Comparison of ENCODE assay signal across 9 cellular contexts in the genomic region with DNA sequence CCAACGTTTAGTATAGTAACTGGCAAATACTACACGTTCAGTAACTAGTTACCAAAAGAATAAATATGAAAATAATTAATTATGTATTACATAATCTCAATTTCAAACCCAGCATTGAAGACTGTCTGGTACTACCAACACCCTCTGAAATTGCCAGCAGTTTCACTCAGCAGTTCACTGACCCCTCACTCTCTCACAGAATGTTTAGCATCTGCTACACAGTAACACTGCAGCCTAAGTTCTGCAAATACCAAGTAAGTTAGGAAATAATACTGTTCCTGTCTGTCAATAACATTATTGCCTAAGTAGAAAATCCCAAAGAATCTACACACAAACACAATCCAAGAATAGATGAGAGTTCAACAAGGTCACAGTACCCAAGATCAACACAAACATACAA. TPM values are rescaled to one million over a fixed set of nuclear protein-coding genes. Genes with fewer than 3 reads are reported as not detected.
A peak's percentile ranks its signal among the peaks of the same experiment; 100 is the strongest.
DNase-seq lines count a peak whose midpoint lies in the region; ATAC-seq, FAIRE-seq and TF ChIP-seq lines count a peak whose summit lies in the region.
"Not testable (repeated sequence)": the region's sequence is repeated elsewhere in the genome, so short reads cannot be mapped to it uniquely, and the experiment has no call there.
"Had no signal": no experiment of that assay in that cellular context is flagged by ENCODE, and none has a peak within 500 bp of the region (broad histone marks: within the 10 kb centered on the region; RNA-seq: fewer than 3 reads in every experiment).

No MANE protein-coding gene starts in this region.

- TF ChIP-seq CTCF in A549 (IDR thresholded peaks at IDR 0.05); GM12878 (IDR thresholded peaks at IDR 0.05 in 2 of 3, conservative IDR thresholded peaks at IDR 0.05 in 1 of 3; ENCODE audit: control insufficient read depth in 2 of 3, extremely low read depth in 1 of 3, insufficient read depth in 1 of 3, low read depth in 3 of 3, low read length in 3 of 3); fibroblast of mammary gland (conservative IDR thresholded peaks at IDR 0.05; ENCODE audit: control insufficient read depth, insufficient read depth, low read depth, low read length); heart left ventricle (IDR thresholded peaks at IDR 0.05); left lung (IDR thresholded peaks at IDR 0.05); psoas muscle (IDR thresholded peaks at IDR 0.05): not testable (repeated sequence)

- not testable (repeated sequence) for H2BK5ac ChIP-seq in mesenchymal stem cell (ENCODE audit: low read depth, low read length, poor library complexity, severe bottlenecking)

- BruUV-seq in GM12878 (replicated peaks; lab: Mats Ljungman, UMichigan), result not testable (repeated sequence)

- in situ Hi-C loops in GM12878 (cut with MboI), result not testable (repeated sequence)

- H3K9ac ChIP-seq in GM12878 (ENCODE audit: control insufficient read depth, insufficient read depth, low read length); mesenchymal stem cell (ENCODE audit: low read length): not testable (repeated sequence)

- peak; percentile 39 for FAIRE-seq in A549 (lab: Jason Lieb, UNC)
- peak; percentile 31 for FAIRE-seq in HTR-8/SVneo (lab: Jason Lieb, UNC)
- FAIRE-seq in GM12878 (lab: Jason Lieb, UNC), result not testable (repeated sequence)

- H3K14ac ChIP-seq in mesenchymal stem cell (ENCODE audit: low read length in 2 of 2), result not testable (repeated sequence)

- not testable (repeated sequence) for H2BK12ac ChIP-seq in mesenchymal stem cell (ENCODE audit: low read length in 2 of 2)

- not testable (repeated sequence) for H4K8ac ChIP-seq in mesenchymal stem cell (ENCODE audit: low read length)

- CTCF ChIA-PET in A549 (lab: Yijun Ruan, JAX); GM12878 (lab: Yijun Ruan, JAX): not testable (repeated sequence)

- not testable (repeated sequence) for H3K23ac ChIP-seq in mesenchymal stem cell (ENCODE audit: low read length in 2 of 2)

- intact Hi-C loops in GM12878 (cut with micrococcal nuclease; ENCODE audit: unreplicated experiment); heart left ventricle (cut with DNase I); left lung (cut with DNase I); psoas muscle (cut with DNase I): not testable (repeated sequence)

- not testable (repeated sequence) for H4K20me1 ChIP-seq in GM12878 (ENCODE audit: control insufficient read depth, insufficient read depth)

- WGBS in A549 (ENCODE audit: missing lambda C conversion rate), result no CpG with 5 or more reads among the region's 2 CpGs
- no CpG with 5 or more reads among the region's 2 CpGs for WGBS in GM12878 (ENCODE audit: insufficient coverage, insufficient replicate concordance, low lambda C conversion rate, missing lambda C conversion rate)
- WGBS in heart left ventricle, 4 donors, result no CpG with 5 or more reads among the region's 2 CpGs
- no CpG with 5 or more reads among the region's 2 CpGs for WGBS in mesenchymal stem cell
- WGBS in psoas muscle, 3 donors, result no CpG with 5 or more reads among the region's 2 CpGs

- not testable (repeated sequence) for H3K4me3 ChIP-seq in A549; GM12878; fibroblast of mammary gland (ENCODE audit: control insufficient read depth, low read depth, low read length); heart left ventricle; left lung; mesenchymal stem cell (ENCODE audit: insufficient read depth in 1 of 2, low read depth in 1 of 2, low read length in 2 of 2); psoas muscle

- H3K27me3 ChIP-seq in GM12878 (replicated peaks in 1 of 2; ENCODE audit: control insufficient read depth in 2 of 2, insufficient read depth in 2 of 2, low read length in 1 of 2); heart left ventricle; left lung; mesenchymal stem cell (ENCODE audit: control insufficient read depth in 1 of 2, insufficient read depth in 1 of 2, low read length in 2 of 2); psoas muscle (ENCODE audit: insufficient read depth in 3 of 3, low read length in 2 of 3): not testable (repeated sequence)

- not testable (repeated sequence) for TF ChIP-seq EP300 in A549 (IDR thresholded peaks at IDR 0.05); GM12878 (IDR thresholded peaks at IDR 0.05; ENCODE audit: borderline replicate concordance in 1 of 2, control insufficient read depth in 1 of 2, low read depth in 2 of 2, low read length in 2 of 2)

- not testable (repeated sequence) for H3K9me3 ChIP-seq in A549; GM12878 (replicated peaks; ENCODE audit: control insufficient read depth, insufficient read depth, low read length); heart left ventricle; left lung; mesenchymal stem cell (ENCODE audit: control insufficient read depth, low read length); psoas muscle

- not testable (repeated sequence) for H3K79me1 ChIP-seq in mesenchymal stem cell (replicated peaks; ENCODE audit: low read length, poor library complexity, severe bottlenecking)

- not testable (repeated sequence) for H3K4me2 ChIP-seq in A549; GM12878 (ENCODE audit: control insufficient read depth, insufficient read depth); mesenchymal stem cell (ENCODE audit: low read length, poor library complexity, severe bottlenecking)

- not testable (repeated sequence) for H2AFZ ChIP-seq in GM12878 (ENCODE audit: control insufficient read depth, low read depth, low read length); mesenchymal stem cell (ENCODE audit: low read depth, low read length)

- not testable (repeated sequence) for H3K4me1 ChIP-seq in A549; GM12878 (ENCODE audit: control insufficient read depth, insufficient read depth, low read length); heart left ventricle; left lung; mesenchymal stem cell (ENCODE audit: control insufficient read depth, insufficient read depth, low read depth, low read length); psoas muscle

- POLR2A ChIA-PET in A549 (lab: Yijun Ruan, JAX); GM12878 (lab: Charles Lee): not testable (repeated sequence)

- TF ChIP-seq RAD21 in A549 (conservative IDR thresholded peaks at IDR 0.05 in 1 of 2, IDR thresholded peaks at IDR 0.05 in 1 of 2); GM12878 (IDR thresholded peaks at IDR 0.05; ENCODE audit: insufficient read depth, low read depth, low read length): not testable (repeated sequence)

- not testable (repeated sequence) for ATAC-seq in A549
- ATAC-seq in GM12878 (peak; percentile 65), heart left ventricle (peak in 3 of 4 donors; percentile 34 to 49 (median 44)), left lung (peak; percentile 68), psoas muscle (peak; percentile 56 to 77 (median 70))

- not testable (repeated sequence) for H3K4ac ChIP-seq in mesenchymal stem cell (ENCODE audit: low read depth in 1 of 2, low read length in 2 of 2)

- H3K36me3 ChIP-seq in GM12878 (ENCODE audit: control insufficient read depth in 2 of 2, insufficient read depth in 2 of 2, low read length in 1 of 2); heart left ventricle; left lung; mesenchymal stem cell (ENCODE audit: control insufficient read depth in 1 of 2, insufficient read depth in 2 of 2, low read depth in 1 of 2, low read length in 2 of 2); psoas muscle (ENCODE audit: insufficient read depth in 1 of 2, low read depth in 1 of 2): not testable (repeated sequence)

- TF ChIP-seq POLR2A in A549 (IDR thresholded peaks at IDR 0.05; ENCODE audit: low read length); GM12878 (IDR thresholded peaks at IDR 0.05; ENCODE audit: low read depth, low read length); heart left ventricle (IDR thresholded peaks at IDR 0.05): not testable (repeated sequence)

- RAD21 ChIA-PET in GM12878 (lab: Charles Lee; ENCODE audit: unreplicated experiment), result not testable (repeated sequence)

- not testable (repeated sequence) for H3K18ac ChIP-seq in mesenchymal stem cell (ENCODE audit: low read depth in 1 of 2, low read length in 2 of 2)

- SMC1A ChIA-PET in GM12878 (lab: Charles Lee; ENCODE audit: uncharacterized antibody, unreplicated experiment), result not testable (repeated sequence)

- not testable (repeated sequence) for H3K79me2 ChIP-seq in GM12878 (ENCODE audit: control insufficient read depth, insufficient read depth, low read length)

- not testable (repeated sequence) for H2BK15ac ChIP-seq in mesenchymal stem cell (ENCODE audit: low read depth, poor library complexity, severe bottlenecking)

- H2AK5ac ChIP-seq in mesenchymal stem cell (ENCODE audit: low read length, severe bottlenecking), result not testable (repeated sequence)

- not testable (repeated sequence) for DNase-seq in A549 (ENCODE audit: low read depth in 1 of 2, low spot score in 1 of 2); HTR-8/SVneo (ENCODE audit: insufficient read length, low spot score); GM12878 (ENCODE audit: low read depth, low spot score); heart left ventricle; left lung; psoas muscle
- DNase-seq in fibroblast of mammary gland (ENCODE audit: low read depth) (peak; percentile 4), mesenchymal stem cell (peak; percentile 9)

- not testable (repeated sequence) for H3K27ac ChIP-seq in A549; GM12878 (ENCODE audit: control insufficient read depth, insufficient read depth); heart left ventricle; left lung; mesenchymal stem cell (ENCODE audit: low read length, poor library complexity, severe bottlenecking); psoas muscle

- H4K91ac ChIP-seq in mesenchymal stem cell (ENCODE audit: low read length), result not testable (repeated sequence)

- not testable (repeated sequence) for H2BK120ac ChIP-seq in mesenchymal stem cell (ENCODE audit: low read depth, low read length)

RNA-seq across cellular contexts. Expression of gene PLGLB1, which starts 41.8 kb away (rescaled TPM):
- polyA plus RNA-seq in A549 (2011; rRNA removed) (1.7 TPM in 2 replicates), A549 (2017; fragmentation: RNase III; extraction: RNeasy Plus Mini Kit Qiagen cat#74134 plus additional on column Dnase treatment) (0.59 to 1.0 TPM in 2 of 3 replicates, not detected in the other), GM12878 (2011; rRNA removed) (1.7 and 2.8 TPM in 2 replicates), GM12878 (2014; fragmentation: Illumina TruSeq; extraction: Trizol) (1.8 and 3.5 TPM in 2 replicates), GM12878 (2014; fragmentation: Nextera tagmentation; extraction: Ambion mirVana) (1 to 10 TPM; 1.3 to 1.5 TPM), GM12878 (2014; rRNA removed) (0.99 and 2.1 TPM in 2 replicates), GM12878 (2016; fragmentation: Nextera tagmentation; extraction: Ambion mirVana) (1 to 10 TPM in 1 of 2 experiments, under 1 TPM in 1; 0.88 to 1.5 TPM), heart left ventricle (1 to 10 TPM in 1 of 2 donors, under 1 TPM in 1; 0.42 to 2.2 TPM), psoas muscle (1 to 10 TPM in 2 of 3 donors, under 1 TPM in 1; 0.35 to 1.3 (median 1.2) TPM)
- 0.22 and 0.39 TPM in 2 replicates for polyA plus RNA-seq in A549 (2012; cell fraction: cytosol; rRNA removed)
- 0.80 and 1.3 TPM in 2 replicates for polyA plus RNA-seq in A549 (2012; cell fraction: nucleus; rRNA removed)
- polyA minus RNA-seq in A549 (2011; rRNA and poly(A)+ RNA removed), result 0.70 and 1.2 TPM in 2 replicates
- 4.3 and 6.1 TPM in 2 replicates for total RNA-seq in GM12878 (2013; cell fraction: nucleolus; rRNA removed)
- total RNA-seq in GM12878 (2014; rRNA removed) (1.9 TPM in 2 replicates), GM12878 (2014; rRNA removed; fragmentation: Illumina TruSeq; extraction: Trizol) (1.2 and 1.9 TPM in 2 replicates), GM12878 (2021) (1.2 and 2.2 TPM in 2 replicates), heart left ventricle (1 to 10 TPM in 8 of 9 donors, under 1 TPM in 1; 0.60 to 3.3 (median 1.7) TPM), left lung (1 to 10 TPM; 1.3 to 2.6 TPM), psoas muscle (1 to 10 TPM; 1.1 to 2.2 (median 1.3) TPM)
- 0.55 TPM for polyA plus RNA-seq in GM12878 (2011; ENCODE audit: low read depth)
- 0.37 and 0.60 TPM in 2 replicates for polyA plus RNA-seq in GM12878 (2011; cell fraction: cytosol; rRNA removed)
- polyA plus RNA-seq in GM12878 (2011; cell fraction: nucleus; rRNA removed), result 4.0 and 4.6 TPM in 2 replicates
- 1.3 and 2.2 TPM in 2 replicates for polyA plus RNA-seq in GM12878 (2012)
- 1.4 and 1.7 TPM in 2 replicates for polyA minus RNA-seq in GM12878 (2011; rRNA and poly(A)+ RNA removed)
- polyA minus RNA-seq in GM12878 (2011; cell fraction: cytosol; rRNA and poly(A)+ RNA removed), result not detected in 2 replicates
- polyA minus RNA-seq in GM12878 (2011; cell fraction: nucleus; rRNA and poly(A)+ RNA removed), result 2.4 and 4.0 TPM in 2 replicates
- 0.36 TPM for polyA plus RNA-seq in mesenchymal stem cell (2013, experiment 1 of 2)
- polyA plus RNA-seq in mesenchymal stem cell (2013, experiment 2 of 2), result 0.07 TPM
- total RNA-seq: Calu3 had no signal
